In the genomic region with DNA sequence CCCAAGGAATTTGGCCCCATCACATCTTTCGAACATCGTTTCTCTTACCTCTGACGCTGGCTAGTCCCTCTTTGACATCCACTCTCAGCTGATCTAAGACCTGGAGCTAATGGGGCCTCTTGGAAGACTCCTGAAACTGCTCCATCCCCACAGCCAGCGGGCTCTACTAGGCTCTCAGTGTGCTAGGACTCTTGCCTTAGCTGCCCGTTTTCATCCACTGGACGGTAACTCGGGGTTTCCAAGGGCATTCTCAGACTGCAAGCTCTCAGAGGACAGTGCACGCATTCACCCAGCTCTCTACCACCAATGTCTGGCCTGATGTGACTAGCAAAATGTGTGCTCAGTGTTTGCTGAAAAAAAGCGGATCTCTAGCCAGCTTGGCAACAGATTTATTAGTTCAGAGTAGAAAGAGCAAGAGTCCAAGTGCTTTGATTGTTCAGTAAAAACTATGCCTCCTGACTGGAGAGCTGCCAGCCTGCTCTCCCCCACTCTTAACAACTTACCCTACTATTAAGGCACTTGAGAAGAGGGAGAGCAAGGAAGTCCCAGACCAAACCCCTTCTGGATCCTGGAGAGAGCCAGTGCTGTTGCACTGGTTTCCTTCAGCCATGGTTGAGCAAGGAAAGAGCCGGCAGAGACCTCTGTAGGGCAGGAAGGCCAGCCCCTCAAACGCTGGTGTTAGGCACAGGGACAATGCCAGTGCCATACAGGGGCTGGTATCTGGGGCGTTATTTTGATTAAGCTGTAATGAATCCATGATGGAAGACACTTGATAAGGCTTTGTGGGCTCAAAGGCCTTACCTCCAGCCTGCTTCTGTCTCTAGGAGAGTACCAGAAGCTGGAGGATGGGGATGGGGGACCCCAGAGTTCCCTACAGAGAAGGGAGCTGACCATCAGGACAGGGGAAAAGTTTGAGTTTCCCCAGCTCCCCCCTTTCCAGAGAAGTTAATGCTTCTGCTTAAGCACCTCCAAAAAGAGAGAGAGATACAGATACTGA, we compare ENCODE assay signal across 8 cellular contexts. TPM values are rescaled to one million over a fixed set of nuclear protein-coding genes. Genes with fewer than 3 reads are reported as not detected.
A peak's percentile ranks its signal among the peaks of the same experiment; 100 is the strongest.
DNase-seq lines count a peak whose midpoint lies in the region; ATAC-seq and TF ChIP-seq lines count a peak whose summit lies in the region.

No MANE protein-coding gene starts in this region.

- intact Hi-C loops in mammary epithelial cell (cut with micrococcal nuclease) (loop anchor here (1.0 kb wide), 1 partner anchor 9 kb away; a partner anchor contains a TSS), vagina (cut with DNase I) (no loop called here)

- no peaks in the 10 kb centered on the region for H3K27me3 ChIP-seq in Karpas-422 (ENCODE audit: low read length)
- H3K27me3 ChIP-seq in mammary epithelial cell (ENCODE audit: insufficient read depth, low read length), result no peaks in the 10 kb centered on the region
- H3K27me3 ChIP-seq in vagina, result no peaks in the 10 kb centered on the region

- dilution Hi-C loops in mammary epithelial cell (cut with HindIII; ENCODE audit: low sequenced_read_pairs), result no loop called here

- 40% methylated on average over 11 of the region's 12 CpGs for WGBS in mammary epithelial cell (ENCODE audit: low coverage, missing lambda C conversion rate)

- H3K79me2 ChIP-seq in Karpas-422 (ENCODE audit: low read length) (no peaks in the 10 kb centered on the region), mammary epithelial cell (ENCODE audit: insufficient read depth, low read length) (peaks cover 11% of the 10 kb centered on the region)

- H3K9me3 ChIP-seq in Karpas-422 (ENCODE audit: low read length) (no peaks in the 10 kb centered on the region), mammary epithelial cell (replicated peaks; ENCODE audit: insufficient read depth, low read length) (no peaks in the 10 kb centered on the region), vagina (no peaks in the 10 kb centered on the region)

- H3K4me1 ChIP-seq in Karpas-422 (ENCODE audit: low read length), result peaks cover 24% of the 10 kb centered on the region
- peaks cover 45% of the 10 kb centered on the region for H3K4me1 ChIP-seq in mammary epithelial cell (ENCODE audit: insufficient read depth, low read length)
- H3K4me1 ChIP-seq in vagina, result peaks cover 50% of the 10 kb centered on the region

- CTCF ChIA-PET in mammary epithelial cell (lab: Charles Lee; ENCODE audit: low non-redundant PET), result no interaction called here

- TF ChIP-seq CTCF in mammary epithelial cell (conservative IDR thresholded peaks at IDR 0.05 in 1 of 2, IDR thresholded peaks at IDR 0.05 in 1 of 2; ENCODE audit: extremely low read depth in 1 of 2, insufficient read depth in 1 of 2, low read depth in 1 of 2, low read length in 2 of 2), result no peak
- TF ChIP-seq CTCF in vagina (IDR thresholded peaks at IDR 0.05), result no peak

- in situ Hi-C loops in mammary epithelial cell (cut with MboI; ENCODE audit: low sequenced_read_pairs in 2 of 2), result no loop called here

- H3K9me2 ChIP-seq in Karpas-422 (replicated peaks; ENCODE audit: insufficient read depth, low read length), result no peaks in the 10 kb centered on the region

- H2AFZ ChIP-seq in Karpas-422 (ENCODE audit: low read length) (no peak overlapping the region), mammary epithelial cell (ENCODE audit: low read depth, low read length) (peak overlapping the region; percentile 73)

- BruUV-seq in mammary epithelial cell (replicated peaks; lab: Mats Ljungman, UMichigan), result TSS peak; percentile 68

- peaks cover 25% of the 10 kb centered on the region for H3K36me3 ChIP-seq in Karpas-422 (ENCODE audit: insufficient read depth, low read length)
- peaks cover 20% of the 10 kb centered on the region for H3K36me3 ChIP-seq in mammary epithelial cell (ENCODE audit: insufficient read depth, low read length)
- peaks cover 0 to 47% of the 10 kb centered on the region in 2 donors for H3K36me3 ChIP-seq in vagina

- H3K4me2 ChIP-seq in Karpas-422 (ENCODE audit: low read depth, low read length, poor library complexity, severe bottlenecking) (peak overlapping the region; percentile 84), mammary epithelial cell (ENCODE audit: insufficient read depth, low read depth, low read length) (peak overlapping the region; percentile 75)

- H3K4me3 ChIP-seq in Karpas-422 (ENCODE audit: low read length) (peak overlapping the region; percentile 58; the same call in 1 of the 2 replicates), mammary epithelial cell (replicated peaks in 1 of 3; ENCODE audit: insufficient read depth in 1 of 3, low read depth in 2 of 3, low read length in 3 of 3) (peak overlapping the region; percentile 26 to 58 (median 47)), vagina (peak overlapping the region; percentile 51 to 70)

- DNase-seq in GM04504 (ENCODE audit: low read depth) (peak; percentile 4), Karpas-422 (no peak), mammary epithelial cell (no peak), midbrain (lab: John Stamatoyannopoulos, UW) (peak; percentile 60), vagina (ENCODE audit: extremely low spot score in 2 of 2) (no peak), GM19238 (ENCODE audit: insufficient read length, low spot score) (no peak), NCI-H2081 treated with DMSO at 0.1 percent for 48 hours (lab: John Stamatoyannopoulos, UW) (no peak)

- H4K20me1 ChIP-seq in Karpas-422 (ENCODE audit: insufficient read depth, low read depth, low read length) (no peaks in the 10 kb centered on the region; the same call in 1 of the 2 replicates), mammary epithelial cell (ENCODE audit: insufficient read depth, low read length) (no peaks in the 10 kb centered on the region)

- no peak for ATAC-seq in GM21717 (IDR thresholded peaks at IDR 0.05; ENCODE audit: unreplicated experiment)

- H3K27ac ChIP-seq in Karpas-422 (ENCODE audit: low read length) (peak overlapping the region; percentile 85), mammary epithelial cell (ENCODE audit: insufficient read depth, low read depth, low read length) (peak overlapping the region; percentile 47), vagina (peak overlapping the region; percentile 97)

- TF ChIP-seq POLR2A in vagina (IDR thresholded peaks at IDR 0.05), result no peak

- H3K9ac ChIP-seq in Karpas-422 (ENCODE audit: low read length), result peak overlapping the region; percentile 75
- peak overlapping the region; percentile 17 for H3K9ac ChIP-seq in mammary epithelial cell (ENCODE audit: insufficient read depth, low read length)

RNA-seq across cellular contexts. Expression of a gene that starts 9.2 kb away (rescaled TPM):
- 42.6 and 44.0 TPM in 2 replicates for total RNA-seq in Karpas-422 (2014; rRNA removed; shearing (Covaris generic); ENCODE audit: low replicate concordance)
- total RNA-seq in mammary epithelial cell (10 to 100 TPM; 23.7 to 79.0 TPM), vagina (59.2 TPM)
- 33.5 TPM for polyA plus RNA-seq in mammary epithelial cell
- 61.3 TPM for polyA minus RNA-seq in mammary epithelial cell

RNA-seq across cellular contexts. Expression of a gene that starts 15.6 kb away (rescaled TPM):
- 74.6 and 123 TPM in 2 replicates for total RNA-seq in Karpas-422 (2014; rRNA removed; shearing (Covaris generic); ENCODE audit: low replicate concordance)
- total RNA-seq in mammary epithelial cell, result 10 to 100 TPM; 13.2 to 16.1 TPM
- polyA plus RNA-seq in mammary epithelial cell, result 7.5 TPM
- 18.7 TPM for polyA minus RNA-seq in mammary epithelial cell
- 63.3 TPM for total RNA-seq in vagina

RNA-seq across cellular contexts. Expression of a gene that starts 38.0 kb away (rescaled TPM):
- 20.4 and 28.5 TPM in 2 replicates for total RNA-seq in Karpas-422 (2014; rRNA removed; shearing (Covaris generic); ENCODE audit: low replicate concordance)
- 10 to 100 TPM; 29.7 to 46.8 TPM for total RNA-seq in mammary epithelial cell
- 24.6 TPM for polyA plus RNA-seq in mammary epithelial cell
- polyA minus RNA-seq in mammary epithelial cell, result 53.5 TPM
- 24.8 TPM for total RNA-seq in vagina

RNA-seq across cellular contexts. Expression of a gene that starts 39.5 kb away (rescaled TPM):
- total RNA-seq in Karpas-422 (2014; rRNA removed; shearing (Covaris generic); ENCODE audit: low replicate concordance), result 11.8 and 28.0 TPM in 2 replicates
- 10 to 100 TPM; 29.2 to 52.8 TPM for total RNA-seq in mammary epithelial cell
- 22.6 TPM for polyA plus RNA-seq in mammary epithelial cell
- 46.9 TPM for polyA minus RNA-seq in mammary epithelial cell
- 38.1 TPM for total RNA-seq in vagina

RNA-seq across cellular contexts. Expression of a gene that starts 57.9 kb away (rescaled TPM):
- total RNA-seq in Karpas-422 (2014; rRNA removed; shearing (Covaris generic); ENCODE audit: low replicate concordance), result 0.25 and 0.48 TPM in 2 replicates
- total RNA-seq in mammary epithelial cell, result under 1 TPM; 0.17 to 0.24 TPM
- polyA plus RNA-seq in mammary epithelial cell, result 0.20 TPM
- polyA minus RNA-seq in mammary epithelial cell, result 0.57 TPM
- 12.0 TPM for total RNA-seq in vagina

Comparison
In these comparisons a context has a peak if more than half of its experiments do, and no peak if none do; other contexts are left out.
1. DNase-seq: peak in GM04504 (single experiment) and midbrain (single experiment); none in Karpas-422 (single experiment), mammary epithelial cell (single experiment), vagina (0 of 2), GM19238 (single experiment) and NCI-H2081 treated with DMSO at 0.1 percent for 48 hours (single experiment).
2. H3K27ac ChIP-seq: peak in every context shown above with its lines; median percentile 97 in vagina; 85 in Karpas-422; 47 in mammary epithelial cell.
3. Peak in every context shown above with its lines, with median percentiles within 50 percentile points of each other: H3K4me3 ChIP-seq.